ENCODE assay signal across 9 cellular contexts in the genomic region with DNA sequence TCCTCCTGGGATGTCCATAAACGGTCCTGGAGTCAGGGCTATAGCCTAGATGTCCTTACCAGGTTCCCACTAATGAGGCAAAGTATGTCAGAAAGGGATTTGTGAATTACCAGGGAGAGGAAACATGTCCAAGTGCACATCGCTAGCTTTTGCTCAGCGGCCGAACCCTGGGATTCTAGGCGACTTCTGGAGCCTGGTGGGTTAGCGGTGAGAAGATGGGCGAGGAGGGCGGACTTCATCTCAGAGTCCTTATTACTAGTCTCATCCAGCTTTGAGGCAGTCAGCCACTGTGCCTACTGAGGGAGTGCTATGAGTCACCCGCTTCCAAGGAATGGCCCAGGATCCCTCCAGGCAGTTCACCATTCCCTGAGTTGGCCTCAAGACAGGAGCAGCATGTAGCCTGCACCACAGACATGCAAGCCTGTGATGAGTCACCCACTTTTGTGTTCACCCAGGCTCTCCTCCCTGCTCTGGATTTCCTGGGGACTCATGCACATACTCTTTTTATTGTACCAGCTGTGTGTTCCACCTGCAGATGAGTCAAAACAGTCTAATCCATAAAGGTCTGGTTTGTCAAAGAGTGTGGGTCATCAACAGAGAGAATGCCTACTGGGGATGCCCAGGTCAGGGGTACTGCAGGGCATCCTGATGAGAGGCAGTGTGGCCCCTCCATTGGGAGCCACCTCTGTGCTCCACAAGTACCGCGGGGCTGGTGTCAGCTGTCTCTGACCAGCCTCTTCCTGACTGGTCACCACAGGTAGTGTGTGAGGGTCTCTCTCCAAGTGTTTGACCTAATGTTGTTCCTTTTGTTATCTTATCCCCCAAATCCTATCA. TPM values are rescaled to one million over a fixed set of nuclear protein-coding genes. Genes with fewer than 3 reads are reported as not detected.
DNase-seq lines count a peak whose midpoint lies in the region; ATAC-seq and TF ChIP-seq lines count a peak whose summit lies in the region.
"Had no signal": no experiment of that assay in that cellular context is flagged by ENCODE, and none has a peak within 500 bp of the region (broad histone marks: within the 10 kb centered on the region; RNA-seq: fewer than 3 reads in every experiment).

No MANE protein-coding gene starts in this region.

- DNase-seq in DMS79 treated with DMSO at 0.1 percent for 48 hours (lab: John Stamatoyannopoulos, UW) (peak; percentile 18), DMS79 (lab: John Stamatoyannopoulos, UW) (no peak), SW480 (ENCODE audit: low spot score) (peak; percentile 94), fibroblast of the conjunctiva (ENCODE audit: low read depth) (peak; percentile 86), spleen (no peak), NCI-H2107 treated with DMSO at 0.1 percent for 48 hours (lab: John Stamatoyannopoulos, UW; ENCODE audit: unreplicated experiment) (no peak), cerebellum (ENCODE audit: low spot score) (no peak)

- 90 to 97% (median 92%) methylated on average over 11 of the region's 11 CpGs for WGBS in spleen, 5 donors

- no peak for ATAC-seq in HG03342 (IDR thresholded peaks at IDR 0.05; ENCODE audit: unreplicated experiment)

- H3K9me3 ChIP-seq in spleen, result no peaks in the 10 kb centered on the region

- H3K4me1 ChIP-seq in spleen, result peaks cover 22 to 66% (median 51%) of the 10 kb centered on the region in 6 donors

- H3K27me3 ChIP-seq in spleen (replicated peaks in 1 of 7), result no peaks in the 10 kb centered on the region

- TF ChIP-seq POLR2A in spleen (IDR thresholded peaks at IDR 0.05), result no peak

- H3K27ac ChIP-seq in spleen, result peak overlapping the region in 7 of 8 donors; percentile 73 to 88 (median 82)
- H3K27ac ChIP-seq: 22Rv1 had no signal

- H3K4me3 ChIP-seq in spleen, result no peak overlapping the region

- intact Hi-C loops in spleen (cut with DNase I; ENCODE audit: low total_unique reads), result loop anchor here (10.0 kb wide), 1 partner anchor 325 kb away; no protein-coding TSS in a partner anchor

- TF ChIP-seq CTCF in spleen (IDR thresholded peaks at IDR 0.05 in 8 of 11, conservative IDR thresholded peaks at IDR 0.05 in 3 of 11), result no peak

- peaks cover 0 to 22% (median 0%) of the 10 kb centered on the region in 6 donors for H3K36me3 ChIP-seq in spleen

RNA-seq across cellular contexts. Expression of a gene that starts 20.2 kb away (rescaled TPM):
- total RNA-seq in spleen (1 to 10 TPM; 5.3 to 9.2 (median 7.6) TPM), cerebellum (10.4 TPM)
- polyA plus RNA-seq in spleen, result 1 to 10 TPM; 2.4 to 2.9 (median 2.6) TPM

Comparison
In these comparisons a context has a peak if more than half of its experiments do, and no peak if none do; other contexts are left out.
1. DNase-seq: peak in DMS79 treated with DMSO at 0.1 percent for 48 hours (single experiment), SW480 (single experiment) and fibroblast of the conjunctiva (single experiment); none in DMS79 (single experiment), spleen (single experiment), NCI-H2107 treated with DMSO at 0.1 percent for 48 hours (single experiment) and cerebellum (single experiment).